ENCODE assay signal across 1 cellular context in the genomic region with DNA sequence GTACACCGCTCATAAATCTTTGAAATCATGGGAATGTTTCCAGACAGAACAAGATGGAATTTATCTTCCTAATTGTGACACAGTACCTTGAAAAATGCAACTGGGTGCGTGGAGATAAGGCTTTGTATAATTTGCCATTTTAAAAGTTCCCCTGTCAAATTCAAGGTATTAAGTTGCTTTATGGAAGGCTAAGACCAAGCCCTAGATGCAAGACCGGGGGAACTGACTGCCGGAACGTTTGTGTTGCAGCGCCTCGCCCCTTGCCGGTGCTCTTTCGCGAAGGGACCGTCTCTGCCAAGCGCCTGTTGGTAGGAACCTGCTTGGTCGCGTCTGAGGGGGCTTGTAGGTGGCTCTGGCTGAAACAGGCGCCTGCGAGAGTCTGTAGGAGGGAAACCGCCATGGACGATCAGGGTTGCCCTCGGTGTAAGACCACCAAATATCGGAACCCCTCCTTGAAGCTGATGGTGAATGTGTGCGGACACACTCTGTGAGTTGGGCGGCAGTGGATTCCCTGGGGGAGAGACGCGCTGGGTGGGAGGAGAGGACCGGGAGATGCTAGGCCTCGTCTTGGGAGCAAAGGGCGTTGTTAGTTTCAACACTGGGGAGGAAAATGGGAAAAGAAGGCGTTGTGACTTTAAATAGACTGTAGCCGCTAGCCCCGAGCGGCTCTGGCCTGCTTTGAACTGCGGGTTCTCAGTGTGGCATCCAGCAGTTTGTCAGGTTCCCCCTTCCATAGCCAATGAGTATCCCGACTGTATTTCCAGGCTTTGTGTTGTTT.
TF ChIP-seq lines count a peak whose summit lies in the region.

A gene (plus strand): TSS at position 297 of the 778 bp plus-strand sequence. CDS start 102 bp downstream, at position 399.

TF ChIP-seq in HepG2, 621 proteins besides CTCF, POLR2A, EP300 and RAD21 (continued from another document and continues in another):
- TF ChIP-seq, protein P1, sequence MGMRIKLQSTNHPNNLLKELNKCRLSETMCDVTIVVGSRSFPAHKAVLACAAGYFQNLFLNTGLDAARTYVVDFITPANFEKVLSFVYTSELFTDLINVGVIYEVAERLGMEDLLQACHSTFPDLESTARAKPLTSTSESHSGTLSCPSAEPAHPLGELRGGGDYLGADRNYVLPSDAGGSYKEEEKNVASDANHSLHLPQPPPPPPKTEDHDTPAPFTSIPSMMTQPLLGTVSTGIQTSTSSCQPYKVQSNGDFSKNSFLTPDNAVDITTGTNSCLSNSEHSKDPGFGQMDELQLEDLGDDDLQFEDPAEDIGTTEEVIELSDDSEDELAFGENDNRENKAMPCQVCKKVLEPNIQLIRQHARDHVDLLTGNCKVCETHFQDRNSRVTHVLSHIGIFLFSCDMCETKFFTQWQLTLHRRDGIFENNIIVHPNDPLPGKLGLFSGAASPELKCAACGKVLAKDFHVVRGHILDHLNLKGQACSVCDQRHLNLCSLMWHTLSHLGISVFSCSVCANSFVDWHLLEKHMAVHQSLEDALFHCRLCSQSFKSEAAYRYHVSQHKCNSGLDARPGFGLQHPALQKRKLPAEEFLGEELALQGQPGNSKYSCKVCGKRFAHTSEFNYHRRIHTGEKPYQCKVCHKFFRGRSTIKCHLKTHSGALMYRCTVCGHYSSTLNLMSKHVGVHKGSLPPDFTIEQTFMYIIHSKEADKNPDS (CRISPR knock-in tag; IDR thresholded peaks at IDR 0.05), result 0 out of 2 replicates have a peak, but pooled peaks have one; percentile 47
- TF ChIP-seq ZNF331 (CRISPR knock-in tag; IDR thresholded peaks at IDR 0.05) (peak; percentile 94), KAT7 (CRISPR knock-in tag; IDR thresholded peaks at IDR 0.05; ENCODE audit: borderline replicate concordance) (peak; percentile 91; the same call in 1 of the 2 replicates), CEBPG (CRISPR knock-in tag; IDR thresholded peaks at IDR 0.05) (peak; percentile 46; the same call in 1 of the 2 replicates), CREB1 (IDR thresholded peaks at IDR 0.05) (no peak), CREB1 (CRISPR knock-in tag; IDR thresholded peaks at IDR 0.05) (peak; percentile 34; the same call in 1 of the 2 replicates), ZBTB21 (CRISPR knock-in tag; IDR thresholded peaks at IDR 0.05) (no peak), ZNF180 (CRISPR knock-in tag; IDR thresholded peaks at IDR 0.05; ENCODE audit: borderline replicate concordance, low read depth) (no peak), ZNF326 (CRISPR knock-in tag; IDR thresholded peaks at IDR 0.05; ENCODE audit: borderline replicate concordance) (no peak), ZNF333 (CRISPR knock-in tag; IDR thresholded peaks at IDR 0.05; ENCODE audit: borderline replicate concordance) (peak; percentile 62; the same call in 1 of the 2 replicates), DMAP1 (CRISPR knock-in tag; IDR thresholded peaks at IDR 0.05) (peak; percentile 95), PHF20 (CRISPR knock-in tag; IDR thresholded peaks at IDR 0.05) (peak; percentile 90), MEIS2 (CRISPR knock-in tag; IDR thresholded peaks at IDR 0.05) (peak; percentile 17; the same call in 1 of the 2 replicates), HHEX (CRISPR knock-in tag; IDR thresholded peaks at IDR 0.05) (no peak), TCF12 (IDR thresholded peaks at IDR 0.05) (no peak), TCF12 (CRISPR knock-in tag; IDR thresholded peaks at IDR 0.05) (peak; percentile 79; the same call in 1 of the 2 replicates), ZNF343 (CRISPR knock-in tag; IDR thresholded peaks at IDR 0.05) (peak; percentile 72; the same call in 1 of the 2 replicates), ZNF749 (CRISPR knock-in tag; IDR thresholded peaks at IDR 0.05; ENCODE audit: borderline replicate concordance) (0 out of 2 replicates have a peak, but pooled peaks have one; percentile 63), SMC3 (IDR thresholded peaks at IDR 0.05; ENCODE audit: low read length) (peak; percentile 11; the same call in 1 of the 2 replicates), NBN (conservative IDR thresholded peaks at IDR 0.05) (no peak), RARA (CRISPR knock-in tag; IDR thresholded peaks at IDR 0.05) (peak; percentile 63), NFKBIZ (CRISPR knock-in tag; IDR thresholded peaks at IDR 0.05) (peak; percentile 92; the same call in 1 of the 2 replicates), AKAP8 (CRISPR knock-in tag; IDR thresholded peaks at IDR 0.05) (no peak), FOXK2 (IDR thresholded peaks at IDR 0.05) (no peak), ZNF30 (CRISPR knock-in tag; IDR thresholded peaks at IDR 0.05) (no peak), ZNF879 (CRISPR knock-in tag; IDR thresholded peaks at IDR 0.05) (peak; percentile 67; the same call in 1 of the 2 replicates)
- TF ChIP-seq, protein P2, sequence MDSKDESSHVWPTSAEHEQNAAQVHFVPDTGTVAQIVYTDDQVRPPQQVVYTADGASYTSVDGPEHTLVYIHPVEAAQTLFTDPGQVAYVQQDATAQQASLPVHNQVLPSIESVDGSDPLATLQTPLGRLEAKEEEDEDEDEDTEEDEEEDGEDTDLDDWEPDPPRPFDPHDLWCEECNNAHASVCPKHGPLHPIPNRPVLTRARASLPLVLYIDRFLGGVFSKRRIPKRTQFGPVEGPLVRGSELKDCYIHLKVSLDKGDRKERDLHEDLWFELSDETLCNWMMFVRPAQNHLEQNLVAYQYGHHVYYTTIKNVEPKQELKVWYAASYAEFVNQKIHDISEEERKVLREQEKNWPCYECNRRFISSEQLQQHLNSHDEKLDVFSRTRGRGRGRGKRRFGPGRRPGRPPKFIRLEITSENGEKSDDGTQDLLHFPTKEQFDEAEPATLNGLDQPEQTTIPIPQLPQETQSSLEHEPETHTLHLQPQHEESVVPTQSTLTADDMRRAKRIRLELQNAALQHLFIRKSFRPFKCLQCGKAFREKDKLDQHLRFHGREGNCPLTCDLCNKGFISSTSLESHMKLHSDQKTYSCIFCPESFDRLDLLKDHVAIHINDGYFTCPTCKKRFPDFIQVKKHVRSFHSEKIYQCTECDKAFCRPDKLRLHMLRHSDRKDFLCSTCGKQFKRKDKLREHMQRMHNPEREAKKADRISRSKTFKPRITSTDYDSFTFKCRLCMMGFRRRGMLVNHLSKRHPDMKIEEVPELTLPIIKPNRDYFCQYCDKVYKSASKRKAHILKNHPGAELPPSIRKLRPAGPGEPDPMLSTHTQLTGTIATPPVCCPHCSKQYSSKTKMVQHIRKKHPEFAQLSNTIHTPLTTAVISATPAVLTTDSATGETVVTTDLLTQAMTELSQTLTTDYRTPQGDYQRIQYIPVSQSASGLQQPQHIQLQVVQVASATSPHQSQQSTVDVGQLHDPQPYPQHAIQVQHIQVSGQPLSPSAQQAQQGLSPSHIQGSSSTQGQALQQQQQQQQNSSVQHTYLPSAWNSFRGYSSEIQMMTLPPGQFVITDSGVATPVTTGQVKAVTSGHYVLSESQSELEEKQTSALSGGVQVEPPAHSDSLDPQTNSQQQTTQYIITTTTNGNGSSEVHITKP (CRISPR knock-in tag; IDR thresholded peaks at IDR 0.05; ENCODE audit: low read depth), result peak; percentile 93
- TF ChIP-seq, protein P3, sequence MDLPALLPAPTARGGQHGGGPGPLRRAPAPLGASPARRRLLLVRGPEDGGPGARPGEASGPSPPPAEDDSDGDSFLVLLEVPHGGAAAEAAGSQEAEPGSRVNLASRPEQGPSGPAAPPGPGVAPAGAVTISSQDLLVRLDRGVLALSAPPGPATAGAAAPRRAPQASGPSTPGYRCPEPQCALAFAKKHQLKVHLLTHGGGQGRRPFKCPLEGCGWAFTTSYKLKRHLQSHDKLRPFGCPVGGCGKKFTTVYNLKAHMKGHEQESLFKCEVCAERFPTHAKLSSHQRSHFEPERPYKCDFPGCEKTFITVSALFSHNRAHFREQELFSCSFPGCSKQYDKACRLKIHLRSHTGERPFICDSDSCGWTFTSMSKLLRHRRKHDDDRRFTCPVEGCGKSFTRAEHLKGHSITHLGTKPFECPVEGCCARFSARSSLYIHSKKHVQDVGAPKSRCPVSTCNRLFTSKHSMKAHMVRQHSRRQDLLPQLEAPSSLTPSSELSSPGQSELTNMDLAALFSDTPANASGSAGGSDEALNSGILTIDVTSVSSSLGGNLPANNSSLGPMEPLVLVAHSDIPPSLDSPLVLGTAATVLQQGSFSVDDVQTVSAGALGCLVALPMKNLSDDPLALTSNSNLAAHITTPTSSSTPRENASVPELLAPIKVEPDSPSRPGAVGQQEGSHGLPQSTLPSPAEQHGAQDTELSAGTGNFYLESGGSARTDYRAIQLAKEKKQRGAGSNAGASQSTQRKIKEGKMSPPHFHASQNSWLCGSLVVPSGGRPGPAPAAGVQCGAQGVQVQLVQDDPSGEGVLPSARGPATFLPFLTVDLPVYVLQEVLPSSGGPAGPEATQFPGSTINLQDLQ (CRISPR knock-in tag; IDR thresholded peaks at IDR 0.05), result peak; percentile 24; the same call in 1 of the 2 replicates
- TF ChIP-seq, protein P4, sequence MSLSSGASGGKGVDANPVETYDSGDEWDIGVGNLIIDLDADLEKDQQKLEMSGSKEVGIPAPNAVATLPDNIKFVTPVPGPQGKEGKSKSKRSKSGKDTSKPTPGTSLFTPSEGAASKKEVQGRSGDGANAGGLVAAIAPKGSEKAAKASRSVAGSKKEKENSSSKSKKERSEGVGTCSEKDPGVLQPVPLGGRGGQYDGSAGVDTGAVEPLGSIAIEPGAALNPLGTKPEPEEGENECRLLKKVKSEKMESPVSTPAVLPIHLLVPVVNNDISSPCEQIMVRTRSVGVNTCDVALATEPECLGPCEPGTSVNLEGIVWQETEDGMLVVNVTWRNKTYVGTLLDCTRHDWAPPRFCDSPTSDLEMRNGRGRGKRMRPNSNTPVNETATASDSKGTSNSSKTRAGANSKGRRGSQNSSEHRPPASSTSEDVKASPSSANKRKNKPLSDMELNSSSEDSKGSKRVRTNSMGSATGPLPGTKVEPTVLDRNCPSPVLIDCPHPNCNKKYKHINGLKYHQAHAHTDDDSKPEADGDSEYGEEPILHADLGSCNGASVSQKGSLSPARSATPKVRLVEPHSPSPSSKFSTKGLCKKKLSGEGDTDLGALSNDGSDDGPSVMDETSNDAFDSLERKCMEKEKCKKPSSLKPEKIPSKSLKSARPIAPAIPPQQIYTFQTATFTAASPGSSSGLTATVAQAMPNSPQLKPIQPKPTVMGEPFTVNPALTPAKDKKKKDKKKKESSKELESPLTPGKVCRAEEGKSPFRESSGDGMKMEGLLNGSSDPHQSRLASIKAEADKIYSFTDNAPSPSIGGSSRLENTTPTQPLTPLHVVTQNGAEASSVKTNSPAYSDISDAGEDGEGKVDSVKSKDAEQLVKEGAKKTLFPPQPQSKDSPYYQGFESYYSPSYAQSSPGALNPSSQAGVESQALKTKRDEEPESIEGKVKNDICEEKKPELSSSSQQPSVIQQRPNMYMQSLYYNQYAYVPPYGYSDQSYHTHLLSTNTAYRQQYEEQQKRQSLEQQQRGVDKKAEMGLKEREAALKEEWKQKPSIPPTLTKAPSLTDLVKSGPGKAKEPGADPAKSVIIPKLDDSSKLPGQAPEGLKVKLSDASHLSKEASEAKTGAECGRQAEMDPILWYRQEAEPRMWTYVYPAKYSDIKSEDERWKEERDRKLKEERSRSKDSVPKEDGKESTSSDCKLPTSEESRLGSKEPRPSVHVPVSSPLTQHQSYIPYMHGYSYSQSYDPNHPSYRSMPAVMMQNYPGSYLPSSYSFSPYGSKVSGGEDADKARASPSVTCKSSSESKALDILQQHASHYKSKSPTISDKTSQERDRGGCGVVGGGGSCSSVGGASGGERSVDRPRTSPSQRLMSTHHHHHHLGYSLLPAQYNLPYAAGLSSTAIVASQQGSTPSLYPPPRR (CRISPR knock-in tag; IDR thresholded peaks at IDR 0.05; ENCODE audit: borderline replicate concordance), result peak; percentile 49; the same call in 1 of the 2 replicates
- TF ChIP-seq, protein P5, sequence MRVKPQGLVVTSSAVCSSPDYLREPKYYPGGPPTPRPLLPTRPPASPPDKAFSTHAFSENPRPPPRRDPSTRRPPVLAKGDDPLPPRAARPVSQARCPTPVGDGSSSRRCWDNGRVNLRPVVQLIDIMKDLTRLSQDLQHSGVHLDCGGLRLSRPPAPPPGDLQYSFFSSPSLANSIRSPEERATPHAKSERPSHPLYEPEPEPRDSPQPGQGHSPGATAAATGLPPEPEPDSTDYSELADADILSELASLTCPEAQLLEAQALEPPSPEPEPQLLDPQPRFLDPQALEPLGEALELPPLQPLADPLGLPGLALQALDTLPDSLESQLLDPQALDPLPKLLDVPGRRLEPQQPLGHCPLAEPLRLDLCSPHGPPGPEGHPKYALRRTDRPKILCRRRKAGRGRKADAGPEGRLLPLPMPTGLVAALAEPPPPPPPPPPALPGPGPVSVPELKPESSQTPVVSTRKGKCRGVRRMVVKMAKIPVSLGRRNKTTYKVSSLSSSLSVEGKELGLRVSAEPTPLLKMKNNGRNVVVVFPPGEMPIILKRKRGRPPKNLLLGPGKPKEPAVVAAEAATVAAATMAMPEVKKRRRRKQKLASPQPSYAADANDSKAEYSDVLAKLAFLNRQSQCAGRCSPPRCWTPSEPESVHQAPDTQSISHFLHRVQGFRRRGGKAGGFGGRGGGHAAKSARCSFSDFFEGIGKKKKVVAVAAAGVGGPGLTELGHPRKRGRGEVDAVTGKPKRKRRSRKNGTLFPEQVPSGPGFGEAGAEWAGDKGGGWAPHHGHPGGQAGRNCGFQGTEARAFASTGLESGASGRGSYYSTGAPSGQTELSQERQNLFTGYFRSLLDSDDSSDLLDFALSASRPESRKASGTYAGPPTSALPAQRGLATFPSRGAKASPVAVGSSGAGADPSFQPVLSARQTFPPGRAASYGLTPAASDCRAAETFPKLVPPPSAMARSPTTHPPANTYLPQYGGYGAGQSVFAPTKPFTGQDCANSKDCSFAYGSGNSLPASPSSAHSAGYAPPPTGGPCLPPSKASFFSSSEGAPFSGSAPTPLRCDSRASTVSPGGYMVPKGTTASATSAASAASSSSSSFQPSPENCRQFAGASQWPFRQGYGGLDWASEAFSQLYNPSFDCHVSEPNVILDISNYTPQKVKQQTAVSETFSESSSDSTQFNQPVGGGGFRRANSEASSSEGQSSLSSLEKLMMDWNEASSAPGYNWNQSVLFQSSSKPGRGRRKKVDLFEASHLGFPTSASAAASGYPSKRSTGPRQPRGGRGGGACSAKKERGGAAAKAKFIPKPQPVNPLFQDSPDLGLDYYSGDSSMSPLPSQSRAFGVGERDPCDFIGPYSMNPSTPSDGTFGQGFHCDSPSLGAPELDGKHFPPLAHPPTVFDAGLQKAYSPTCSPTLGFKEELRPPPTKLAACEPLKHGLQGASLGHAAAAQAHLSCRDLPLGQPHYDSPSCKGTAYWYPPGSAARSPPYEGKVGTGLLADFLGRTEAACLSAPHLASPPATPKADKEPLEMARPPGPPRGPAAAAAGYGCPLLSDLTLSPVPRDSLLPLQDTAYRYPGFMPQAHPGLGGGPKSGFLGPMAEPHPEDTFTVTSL (CRISPR knock-in tag; IDR thresholded peaks at IDR 0.05; ENCODE audit: borderline replicate concordance), result peak; percentile 79; the same call in 1 of the 2 replicates
- TF ChIP-seq, protein P6, sequence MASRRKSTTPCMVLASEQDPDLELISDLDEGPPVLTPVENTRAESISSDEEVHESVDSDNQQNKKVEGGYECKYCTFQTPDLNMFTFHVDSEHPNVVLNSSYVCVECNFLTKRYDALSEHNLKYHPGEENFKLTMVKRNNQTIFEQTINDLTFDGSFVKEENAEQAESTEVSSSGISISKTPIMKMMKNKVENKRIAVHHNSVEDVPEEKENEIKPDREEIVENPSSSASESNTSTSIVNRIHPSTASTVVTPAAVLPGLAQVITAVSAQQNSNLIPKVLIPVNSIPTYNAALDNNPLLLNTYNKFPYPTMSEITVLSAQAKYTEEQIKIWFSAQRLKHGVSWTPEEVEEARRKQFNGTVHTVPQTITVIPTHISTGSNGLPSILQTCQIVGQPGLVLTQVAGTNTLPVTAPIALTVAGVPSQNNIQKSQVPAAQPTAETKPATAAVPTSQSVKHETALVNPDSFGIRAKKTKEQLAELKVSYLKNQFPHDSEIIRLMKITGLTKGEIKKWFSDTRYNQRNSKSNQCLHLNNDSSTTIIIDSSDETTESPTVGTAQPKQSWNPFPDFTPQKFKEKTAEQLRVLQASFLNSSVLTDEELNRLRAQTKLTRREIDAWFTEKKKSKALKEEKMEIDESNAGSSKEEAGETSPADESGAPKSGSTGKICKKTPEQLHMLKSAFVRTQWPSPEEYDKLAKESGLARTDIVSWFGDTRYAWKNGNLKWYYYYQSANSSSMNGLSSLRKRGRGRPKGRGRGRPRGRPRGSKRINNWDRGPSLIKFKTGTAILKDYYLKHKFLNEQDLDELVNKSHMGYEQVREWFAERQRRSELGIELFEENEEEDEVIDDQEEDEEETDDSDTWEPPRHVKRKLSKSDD (CRISPR knock-in tag; IDR thresholded peaks at IDR 0.05; ENCODE audit: low read depth), result peak; percentile 82; the same call in 1 of the 2 replicates
